Comparison of ENCODE assay signal across 2 cellular contexts in genomic region chr22:16975155-16975885, GRCh38.
A peak's percentile ranks its signal among the peaks of the same experiment; 100 is the strongest.
TF ChIP-seq lines count a peak whose summit lies in the region.

No MANE protein-coding gene starts in this region.

TF ChIP-seq in GM23338, 12 proteins besides CTCF, POLR2A, EP300 and RAD21 (continued from another document):
- TF ChIP-seq ZNF462 (CRISPR knock-in tag; IDR thresholded peaks at IDR 0.05) (no peak), ETS1 (IDR thresholded peaks at IDR 0.05) (no peak), STAT1 (IDR thresholded peaks at IDR 0.05; ENCODE audit: unreplicated experiment) (no peak), CREB1 (CRISPR knock-in tag; IDR thresholded peaks at IDR 0.05; ENCODE audit: low read depth) (no peak), REST (IDR thresholded peaks at IDR 0.05; ENCODE audit: unreplicated experiment) (no peak), POLR2AphosphoS5 (IDR thresholded peaks at IDR 0.05; ENCODE audit: low read depth) (no peak), JUNB (IDR thresholded peaks at IDR 0.05; ENCODE audit: unreplicated experiment) (no peak), EZH2 (IDR thresholded peaks at IDR 0.05; ENCODE audit: low read depth, unreplicated experiment) (no peak), EZH2phosphoT487 (IDR thresholded peaks at IDR 0.05; ENCODE audit: unreplicated experiment) (no peak), ZNF114 (CRISPR knock-in tag; IDR thresholded peaks at IDR 0.05) (no peak)
TF ChIP-seq in GM23338: peak in this region for 0.

TF ChIP-seq in K562, 482 proteins besides CTCF, POLR2A, EP300 and RAD21:
- no peak for TF ChIP-seq ZBTB11 (CRISPR knock-in tag; IDR thresholded peaks at IDR 0.05)
- TF ChIP-seq ZNF124 (CRISPR knock-in tag; IDR thresholded peaks at IDR 0.05), result no peak
- TF ChIP-seq AFF1 (IDR thresholded peaks at IDR 0.05; ENCODE audit: low read depth in 1 of 2, partially characterized antibody in 2 of 2), result no peak
- TF ChIP-seq YY1 (IDR thresholded peaks at IDR 0.05; ENCODE audit: borderline replicate concordance in 1 of 3, control insufficient read depth in 1 of 3, extremely low read depth in 1 of 3, insufficient read depth in 3 of 3, insufficient read length in 1 of 3, insufficient replicate concordance in 2 of 3, low read depth in 1 of 3, low read length in 2 of 3), result peak in 1 of 3 experiments; percentile 67
- no peak for TF ChIP-seq KDM2B (CRISPR knock-in tag; IDR thresholded peaks at IDR 0.05)
